11 cellular contexts compared by ENCODE assay signal in the genomic region with DNA sequence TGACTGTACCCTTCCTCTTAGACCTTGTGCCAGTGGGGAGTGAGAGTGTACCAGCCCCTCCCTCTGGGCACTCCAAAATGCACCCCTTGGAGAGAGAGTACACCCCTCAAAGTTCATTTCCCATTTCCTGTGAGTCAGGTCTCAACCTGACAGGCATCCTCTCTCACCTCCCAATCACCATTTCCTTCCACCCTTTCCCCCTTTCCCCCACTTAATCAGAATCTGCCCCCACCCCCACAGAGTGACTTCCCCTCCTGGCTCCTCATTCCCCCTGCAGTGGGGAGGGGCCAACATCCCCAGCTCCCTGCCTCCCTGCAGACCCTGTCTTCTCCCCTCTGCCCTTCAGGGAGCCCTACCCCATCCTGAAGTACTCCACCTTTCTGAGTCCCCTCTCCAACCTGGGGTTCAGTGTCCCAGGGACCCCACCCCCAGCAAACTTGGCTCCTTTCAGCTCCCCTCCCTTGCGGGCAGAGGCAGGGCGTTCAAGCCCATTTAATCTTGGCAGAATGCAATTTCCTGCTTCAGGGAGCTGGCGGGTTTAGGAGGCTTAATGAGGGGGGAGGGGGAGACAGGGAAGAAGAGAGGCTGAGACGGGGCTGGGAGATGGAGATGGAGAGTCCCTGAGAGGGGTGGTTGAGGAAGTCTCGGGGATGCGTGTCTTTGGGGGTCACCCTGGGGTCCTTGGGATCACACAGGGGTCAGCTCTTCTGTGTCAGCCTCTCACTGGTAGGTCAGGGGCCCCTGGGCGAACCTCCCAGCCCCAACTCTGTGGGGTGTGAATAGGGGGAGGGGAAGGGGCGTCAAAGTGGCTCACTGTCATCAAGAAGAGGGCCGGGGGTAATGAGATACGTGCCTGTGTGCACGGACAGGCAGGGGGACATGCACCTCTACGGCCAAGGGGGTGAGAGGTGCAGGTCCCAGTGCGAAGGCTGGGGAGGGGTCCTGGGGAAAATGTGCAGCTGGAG. TPM values are rescaled to one million over a fixed set of nuclear protein-coding genes. Genes with fewer than 3 reads are reported as not detected.
DNase-seq lines count a peak whose midpoint lies in the region; ATAC-seq, FAIRE-seq and TF ChIP-seq lines count a peak whose summit lies in the region.
"Had no signal": no experiment of that assay in that cellular context is flagged by ENCODE, and none has a peak within 500 bp of the region (broad histone marks: within the 10 kb centered on the region; RNA-seq: fewer than 3 reads in every experiment).

No MANE protein-coding gene starts in this region.

- FAIRE-seq in GM12892 (lab: Jason Lieb, UNC): no peak
- FAIRE-seq: islet of Langerhans had no signal

- TF ChIP-seq CTCF in OCI-LY3 (IDR thresholded peaks at IDR 0.05; ENCODE audit: low read depth, low read length) (no peak), foreskin keratinocyte (conservative IDR thresholded peaks at IDR 0.05) (no peak)

- peak; percentile 83 for DNase-seq in H7
- no peak for DNase-seq in foreskin keratinocyte
- no peak for DNase-seq in GM12892 (ENCODE audit: insufficient read length)
- no peak for DNase-seq in stimulated activated CD4-positive, alpha-beta T cell treated with anti-CD3 and anti-CD28 coated beads, Interleukin-15, amount 100 ng/mL, for 24 hours

- H3K9me3 ChIP-seq in BLaER1: no peaks in the 10 kb centered on the region
- no peaks in the 10 kb centered on the region for H3K9me3 ChIP-seq in OCI-LY3 (ENCODE audit: insufficient read depth, low read length)

- H3K4me3 ChIP-seq in BLaER1 (0 out of 2 replicates have a peak overlapping the region, but pooled peaks have one; percentile 1), H7 (ENCODE audit: insufficient read depth, low read depth, low read length) (no peak overlapping the region), OCI-LY3 (ENCODE audit: low read length) (no peak overlapping the region)

- H3K36me3 ChIP-seq in BLaER1 (no peaks in the 10 kb centered on the region), H7 (replicated peaks; ENCODE audit: control insufficient read depth, insufficient read depth, low read length) (no peaks in the 10 kb centered on the region), OCI-LY3 (replicated peaks; ENCODE audit: low read depth, low read length) (no peaks in the 10 kb centered on the region)

- no peak for TF ChIP-seq POLR2A in GM12892 (IDR thresholded peaks at IDR 0.05; ENCODE audit: low read depth, low read length)

- peak overlapping the region; percentile 54; the same call in 1 of the 2 replicates for H3K9ac ChIP-seq in BLaER1
- H3K9ac ChIP-seq in OCI-LY3 (ENCODE audit: low read length): no peak overlapping the region

- no peaks in the 10 kb centered on the region for H3K79me2 ChIP-seq in OCI-LY3 (ENCODE audit: low read length)

- H3K27ac ChIP-seq in BLaER1 (peak overlapping the region; percentile 68), OCI-LY3 (ENCODE audit: low read length) (no peak overlapping the region), foreskin keratinocyte (no peak overlapping the region)

- ATAC-seq in foreskin keratinocyte (peak; percentile 6), HG03432 (IDR thresholded peaks at IDR 0.05; ENCODE audit: unreplicated experiment) (no peak), GM18517 (IDR thresholded peaks at IDR 0.05; ENCODE audit: unreplicated experiment) (no peak)
- ATAC-seq: sciatic nerve had no signal

- H3K27me3 ChIP-seq in BLaER1 (no peaks in the 10 kb centered on the region), H7 (ENCODE audit: control insufficient read depth, insufficient read depth, low read length) (no peaks in the 10 kb centered on the region), OCI-LY3 (ENCODE audit: low read depth, low read length) (peaks cover 12% of the 10 kb centered on the region; the same call in 1 of the 2 replicates), foreskin keratinocyte (no peaks in the 10 kb centered on the region)

- H2AFZ ChIP-seq in OCI-LY3 (ENCODE audit: low read depth, low read length): peak overlapping the region; percentile 20; the same call in 1 of the 2 replicates

- H3K4me1 ChIP-seq in BLaER1 (peaks cover 54% of the 10 kb centered on the region), OCI-LY3 (ENCODE audit: low read length) (peaks cover 3% of the 10 kb centered on the region; the same call in 1 of the 2 replicates), foreskin keratinocyte (peaks cover 11% of the 10 kb centered on the region)

- no peaks in the 10 kb centered on the region for H4K20me1 ChIP-seq in BLaER1
- H4K20me1 ChIP-seq in OCI-LY3 (ENCODE audit: insufficient read depth, low read length): no peaks in the 10 kb centered on the region

- H3K4me2 ChIP-seq in BLaER1: peak overlapping the region; percentile 86
- H3K4me2 ChIP-seq in OCI-LY3 (ENCODE audit: low read length): no peak overlapping the region

RNA-seq across cellular contexts. Expression of gene SEMA3F, which starts 16.6 kb away (rescaled TPM):
- total RNA-seq in H7 (2014; rRNA removed; shearing (Covaris generic)): 40.5 and 44.5 TPM in 2 replicates
- 108 and 121 TPM in 2 replicates for total RNA-seq in foreskin keratinocyte
- 94.2 and 98.4 TPM in 2 replicates for polyA plus RNA-seq in foreskin keratinocyte
- polyA plus RNA-seq in GM12892 (2012; ENCODE audit: missing spikeins): 0.42 TPM

RNA-seq across cellular contexts. Expression of gene RBM5, which starts 49.8 kb away (rescaled TPM):
- 69.1 and 104 TPM in 2 replicates for total RNA-seq in H7 (2014; rRNA removed; shearing (Covaris generic))
- 70.4 and 75.6 TPM in 2 replicates for total RNA-seq in foreskin keratinocyte
- polyA plus RNA-seq in foreskin keratinocyte: 25.6 and 29.0 TPM in 2 replicates
- polyA plus RNA-seq in GM12892 (2012; ENCODE audit: missing spikeins): 81.3 TPM

RNA-seq across cellular contexts. Expression of gene GNAT1, which starts 52.9 kb away (rescaled TPM):
- total RNA-seq in H7 (2014; rRNA removed; shearing (Covaris generic)): not detected in 2 replicates
- total RNA-seq in foreskin keratinocyte: 0.03 TPM in 1 of 2 replicates, not detected in the other
- not detected in 2 replicates for polyA plus RNA-seq in foreskin keratinocyte
- polyA plus RNA-seq in GM12892 (2012; ENCODE audit: missing spikeins): not detected
- total RNA-seq: RPMI7951, sciatic nerve had no signal
